19 cellular contexts compared by ENCODE assay signal in genomic region chr7:125057974-125058373, GRCh38.
A peak's percentile ranks its signal among the peaks of the same experiment; 100 is the strongest.
DNase-seq lines count a peak whose midpoint lies in the region; ATAC-seq, FAIRE-seq and TF ChIP-seq lines count a peak whose summit lies in the region.
"Had no signal": no experiment of that assay in that cellular context is flagged by ENCODE, and none has a peak within 500 bp of the region (broad histone marks: within the 10 kb centered on the region; RNA-seq: fewer than 3 reads in every experiment).

No MANE protein-coding gene starts in this region.

- H3K79me1 ChIP-seq in H1 (ENCODE audit: low read depth, low read length), result no peaks in the 10 kb centered on the region

- H2BK5ac ChIP-seq in H1 (ENCODE audit: low read depth, low read length), result no peak overlapping the region

- no peak overlapping the region for H2BK15ac ChIP-seq in H1 (ENCODE audit: low read length)

- TF ChIP-seq POLR2A in H1 (IDR thresholded peaks at IDR 0.05; ENCODE audit: control extremely low read depth in 1 of 2, low read depth in 2 of 2, low read length in 2 of 2), result no peak

- H3K14ac ChIP-seq in H1 (ENCODE audit: insufficient read length), result no peak overlapping the region

- H3K27ac ChIP-seq in H1 (ENCODE audit: low read depth, low read length), result no peak overlapping the region
- H3K27ac ChIP-seq: 22Rv1, HL-60, PC-9, SK-N-MC had no signal

- H4K91ac ChIP-seq in H1 (replicated peaks; ENCODE audit: insufficient read length, low read length), result no peak overlapping the region

- no peak overlapping the region for H2BK20ac ChIP-seq in H1 (ENCODE audit: low read length)

- H3K27me3 ChIP-seq in H1 (replicated peaks in 1 of 4; ENCODE audit: control insufficient read depth in 3 of 4, extremely low read depth in 1 of 4, insufficient read depth in 3 of 4, low read length in 3 of 4), result no peaks in the 10 kb centered on the region

- H3K9me3 Mint-ChIP-seq in activated CD4-positive, alpha-beta T cell treated with anti-CD3 and anti-CD28 coated beads, Interleukin-2, amount 10 ng/mL, durations not matched to agents 7 days and 5 days, result no peaks in the 10 kb centered on the region
- H3K9me3 Mint-ChIP-seq: CD4-positive, alpha-beta memory T cell; H9; T-cell had no signal

- H2BK120ac ChIP-seq in H1 (replicated peaks; ENCODE audit: low read depth, low read length), result no peak overlapping the region

- CTCF ChIA-PET in H1 (lab: Charles Lee; ENCODE audit: partially characterized antibody), result interaction anchor here (0.6 to 0.9 kb wide), 2 partner anchors 25 to 974 kb away, joined by 3 read pairs; no protein-coding TSS in a partner anchor
- CTCF ChIA-PET in activated CD4-positive, alpha-beta T cell treated with anti-CD3 and anti-CD28 coated beads, Interleukin-2, amount 10 ng/mL, durations not matched to agents 7 days and 5 days (lab: Charles Lee), result interaction anchor here (0.6 kb wide), 1 partner anchor 1526 kb away, joined by 3 read pairs; no protein-coding TSS in a partner anchor

- intact Hi-C loops in left ventricle myocardium superior (cut with micrococcal nuclease), result no loop called here

- POLR2A ChIA-PET in H1 (lab: Charles Lee; ENCODE audit: partially characterized antibody), result no interaction called here
- POLR2A ChIA-PET in activated CD4-positive, alpha-beta T cell treated with anti-CD3 and anti-CD28 coated beads, Interleukin-2, amount 10 ng/mL, durations not matched to agents 7 days and 5 days (lab: Charles Lee), result no interaction called here

- H3K9ac ChIP-seq in H1 (replicated peaks in 1 of 4; ENCODE audit: extremely low read depth in 1 of 4, low read depth in 3 of 4, low read length in 3 of 4), result no peak overlapping the region

- no peaks in the 10 kb centered on the region for H3K36me3 ChIP-seq in H1 (ENCODE audit: control insufficient read depth in 2 of 4, insufficient read depth in 4 of 4, low read length in 3 of 4)

- H3K4me2 ChIP-seq in H1 (ENCODE audit: insufficient read depth in 1 of 2, low read depth in 2 of 2, low read length in 2 of 2), result no peak overlapping the region
- H3K4me2 ChIP-seq: PC-9 had no signal

- TF ChIP-seq EP300 in H1 (IDR thresholded peaks at IDR 0.05; ENCODE audit: borderline replicate concordance in 1 of 2, low read depth in 2 of 2, low read length in 2 of 2), result no peak

- H3K4ac ChIP-seq in H1 (replicated peaks; ENCODE audit: insufficient read length, low read depth, low read length), result no peak overlapping the region

- peak overlapping the region; percentile 3 for H2AFZ ChIP-seq in H1 (ENCODE audit: low read length)
- H2AFZ ChIP-seq: PC-9 had no signal

- no peak overlapping the region for H3K27ac Mint-ChIP-seq in T-helper 17 cell
- H3K27ac Mint-ChIP-seq in activated CD4-positive, alpha-beta T cell treated with anti-CD3 and anti-CD28 coated beads, Interleukin-2, amount 10 ng/mL, durations not matched to agents 7 days and 5 days, result no peak overlapping the region
- H3K27ac Mint-ChIP-seq: T-cell had no signal

- H3K27me3 Mint-ChIP-seq in T-helper 17 cell, result peaks cover 5% of the 10 kb centered on the region
- no peaks in the 10 kb centered on the region for H3K27me3 Mint-ChIP-seq in activated CD4-positive, alpha-beta T cell treated with anti-CD3 and anti-CD28 coated beads, Interleukin-2, amount 10 ng/mL, durations not matched to agents 7 days and 5 days
- H3K27me3 Mint-ChIP-seq: CD4-positive, alpha-beta memory T cell; T-cell had no signal

- TF ChIP-seq RAD21 in H1 (IDR thresholded peaks at IDR 0.05 in 1 of 2, conservative IDR thresholded peaks at IDR 0.05 in 1 of 2; ENCODE audit: low read depth in 2 of 2, low read length in 2 of 2), result no peak

- no peak overlapping the region for H4K5ac ChIP-seq in H1 (ENCODE audit: insufficient read length, low read depth, low read length)

- H3K4me3 Mint-ChIP-seq in T-helper 17 cell, result no peak overlapping the region
- no peak overlapping the region for H3K4me3 Mint-ChIP-seq in activated CD4-positive, alpha-beta T cell treated with anti-CD3 and anti-CD28 coated beads, Interleukin-2, amount 10 ng/mL, durations not matched to agents 7 days and 5 days
- H3K4me3 Mint-ChIP-seq: CD4-positive, alpha-beta memory T cell; H9; T-cell had no signal

- no peak overlapping the region for H2BK12ac ChIP-seq in H1 (ENCODE audit: low read depth, low read length)

- 88% methylated on average over 3 of the region's 3 CpGs; no CpG with 5 or more reads in 1 of the 2 experiments for WGBS in H1 (ENCODE audit: extremely low coverage in 1 of 2, insufficient coverage in 1 of 2, insufficient read length in 1 of 2, insufficient replicate concordance in 2 of 2, low coverage in 1 of 2, low lambda C conversion rate in 2 of 2, missing lambda C conversion rate in 1 of 2), 2 experiments

- H2AK5ac ChIP-seq in H1 (ENCODE audit: low read depth, low read length), result no peak overlapping the region

- no peak overlapping the region for H3K56ac ChIP-seq in H1 (replicated peaks; ENCODE audit: insufficient read length, low read depth, low read length)

- DNase-seq in NCI-H1092 treated with DMSO at 0.1 percent for 48 hours (lab: John Stamatoyannopoulos, UW), result peak; percentile 69
- DNase-seq in NCI-H1092 (lab: John Stamatoyannopoulos, UW), result no peak
- peak; percentile 35 for DNase-seq in NCI-H82 treated with DMSO at 0.1 percent for 48 hours (lab: John Stamatoyannopoulos, UW; ENCODE audit: unreplicated experiment)
- DNase-seq in H1 (ENCODE audit: low read depth in 1 of 2, low spot score in 2 of 2), result no peak
- peak; percentile 9 for DNase-seq in myocyte (ENCODE audit: low read depth)
- no peak for DNase-seq in T-helper 17 cell
- DNase-seq in activated CD4-positive, alpha-beta T cell treated with anti-CD3 and anti-CD28 coated beads, Interleukin-2, amount 10 ng/mL, durations not matched to agents 7 days and 5 days, result no peak
- DNase-seq in left ventricle myocardium superior, result no peak
- DNase-seq: CD4-positive, alpha-beta memory T cell; DND-41; H9; NCI-H187 treated with DMSO at 0.1 percent for 48 hours; NCI-H2171 treated with DMSO at 0.1 percent for 48 hours; PC-9; T-cell had no signal

- ATAC-seq in T-helper 17 cell (no peak), left ventricle myocardium superior (no peak)
- ATAC-seq: T-cell had no signal

- H3K79me2 ChIP-seq in H1 (ENCODE audit: control insufficient read depth in 1 of 2, insufficient read depth in 2 of 2, low read length in 2 of 2), result no peaks in the 10 kb centered on the region

- no peaks in the 10 kb centered on the region for H3K4me1 Mint-ChIP-seq in T-helper 17 cell
- no peaks in the 10 kb centered on the region for H3K4me1 Mint-ChIP-seq in activated CD4-positive, alpha-beta T cell treated with anti-CD3 and anti-CD28 coated beads, Interleukin-2, amount 10 ng/mL, durations not matched to agents 7 days and 5 days
- H3K4me1 Mint-ChIP-seq: CD4-positive, alpha-beta memory T cell; T-cell had no signal

- H3K9me3 ChIP-seq in H1 (ENCODE audit: insufficient read depth in 2 of 2, low read depth in 1 of 2, low read length in 1 of 2) (no peaks in the 10 kb centered on the region), T-helper 17 cell (ENCODE audit: control insufficient read depth, low read length, poor library complexity, severe bottlenecking) (no peaks in the 10 kb centered on the region)

- no peak for TF ChIP-seq CTCF in H1 (IDR thresholded peaks at IDR 0.05; ENCODE audit: control extremely low read depth in 1 of 3, insufficient read depth in 1 of 3, low read depth in 1 of 3, low read length in 3 of 3)

- H3K23ac ChIP-seq in H1 (ENCODE audit: insufficient read length), result no peak overlapping the region

- no peak overlapping the region for H4K8ac ChIP-seq in H1 (ENCODE audit: extremely low read depth, insufficient read depth, low read length)

- H3K4me1 ChIP-seq in H1 (replicated peaks in 1 of 4; ENCODE audit: control insufficient read depth in 3 of 4, insufficient read depth in 4 of 4, low read length in 3 of 4), result no peaks in the 10 kb centered on the region

- H3K36me3 Mint-ChIP-seq in T-helper 17 cell (ENCODE audit: low read depth), result peaks cover 2% of the 10 kb centered on the region
- H3K36me3 Mint-ChIP-seq in activated CD4-positive, alpha-beta T cell treated with anti-CD3 and anti-CD28 coated beads, Interleukin-2, amount 10 ng/mL, durations not matched to agents 7 days and 5 days (ENCODE audit: low read depth), result no peaks in the 10 kb centered on the region
- H3K36me3 Mint-ChIP-seq: CD4-positive, alpha-beta memory T cell; T-cell had no signal

- H3K18ac ChIP-seq in H1 (ENCODE audit: extremely low read depth, low read length), result no peak overlapping the region

- H3K23me2 ChIP-seq in H1 (ENCODE audit: low read depth, low read length), result no peaks in the 10 kb centered on the region

- no peaks in the 10 kb centered on the region for H4K20me1 ChIP-seq in H1 (replicated peaks in 1 of 2; ENCODE audit: control insufficient read depth in 1 of 2, insufficient read depth in 2 of 2, low read length in 2 of 2)

- no peak for FAIRE-seq in H1 (lab: Jason Lieb, UNC)
- FAIRE-seq: HTR-8/SVneo had no signal

- no peak overlapping the region for H3K4me3 ChIP-seq in H1 (ENCODE audit: extremely low read depth in 1 of 4, insufficient read depth in 2 of 4, low read depth in 3 of 4, low read length in 4 of 4)
- H3K4me3 ChIP-seq: PC-9, SK-N-MC had no signal

TF ChIP-seq in H1, 55 proteins besides CTCF, POLR2A, EP300 and RAD21:
- TF ChIP-seq KDM5A (IDR thresholded peaks at IDR 0.05; ENCODE audit: low read length) (no peak), SAP30 (IDR thresholded peaks at IDR 0.05; ENCODE audit: insufficient read depth, insufficient replicate concordance, low read length) (no peak), CEBPB (IDR thresholded peaks at IDR 0.05; ENCODE audit: low read depth, low read length) (no peak), CHD2 (IDR thresholded peaks at IDR 0.05; ENCODE audit: low read length) (no peak), PHF8 (conservative IDR thresholded peaks at IDR 0.05; ENCODE audit: low read depth, low read length) (no peak), JUN (IDR thresholded peaks at IDR 0.05; ENCODE audit: low read depth, low read length) (no peak), RXRA (IDR thresholded peaks at IDR 0.05; ENCODE audit: insufficient read depth, low read depth, low read length) (no peak), ASH2L (IDR thresholded peaks at IDR 0.05; ENCODE audit: low read length) (no peak), KDM1A (IDR thresholded peaks at IDR 0.05; ENCODE audit: borderline replicate concordance, low read length) (no peak), MAX (IDR thresholded peaks at IDR 0.05) (no peak)

Comparison
In these comparisons a context has a peak if more than half of its experiments do, and no peak if none do; other contexts are left out.
1. DNase-seq: peak in NCI-H1092 treated with DMSO at 0.1 percent for 48 hours (single experiment), NCI-H82 treated with DMSO at 0.1 percent for 48 hours (single experiment) and myocyte (single experiment); none in NCI-H1092 (single experiment), H1 (0 of 2), T-helper 17 cell (0 of 3), activated CD4-positive, alpha-beta T cell treated with anti-CD3 and anti-CD28 coated beads, Interleukin-2, amount 10 ng/mL, durations not matched to agents 7 days and 5 days (single experiment) and left ventricle myocardium superior (single experiment).